Comparison of ENCODE assay signal across 2 cellular contexts in genomic region chr4:118941799-118942198, GRCh38.
TF ChIP-seq lines count a peak whose summit lies in the region.

No MANE protein-coding gene starts in this region.

TF ChIP-seq in SK-N-SH treated with all-trans-retinoic acid at 6 μM for 48 hours, 23 proteins besides CTCF, POLR2A, EP300 and RAD21 (continued from another document):
- TF ChIP-seq ZNF8 (CRISPR knock-in tag; IDR thresholded peaks at IDR 0.05) (no peak), ZNF70 (CRISPR knock-in tag; IDR thresholded peaks at IDR 0.05) (no peak), TOX (CRISPR knock-in tag; IDR thresholded peaks at IDR 0.05; ENCODE audit: borderline replicate concordance) (no peak), TSHZ2 (CRISPR knock-in tag; IDR thresholded peaks at IDR 0.05) (no peak), ZNF565 (CRISPR knock-in tag; conservative IDR thresholded peaks at IDR 0.05; ENCODE audit: low read depth) (no peak)
TF ChIP-seq in SK-N-SH treated with all-trans-retinoic acid at 6 μM for 48 hours: peak in this region for 0.

TF ChIP-seq in SK-N-SH, 30 proteins besides CTCF, POLR2A, EP300 and RAD21 (continued from another document):
- TF ChIP-seq REST (IDR thresholded peaks at IDR 0.05; ENCODE audit: low read depth, low read length) (no peak), TAF1 (IDR thresholded peaks at IDR 0.05; ENCODE audit: borderline replicate concordance, low read depth, low read length) (no peak), USF1 (IDR thresholded peaks at IDR 0.05; ENCODE audit: borderline replicate concordance, low read depth) (no peak), POLR2AphosphoS5 (IDR thresholded peaks at IDR 0.05; ENCODE audit: low read depth, low read length) (no peak), YY1 (IDR thresholded peaks at IDR 0.05; ENCODE audit: low read depth) (no peak), USF2 (IDR thresholded peaks at IDR 0.05; ENCODE audit: borderline replicate concordance, low read depth, low read length) (no peak)
